Comparison of ENCODE assay signal across 27 cellular contexts in genomic region chr6:107374264-107374663, GRCh38.
"Had no signal": no experiment of that assay in that cellular context is flagged by ENCODE, and none has a peak within 500 bp of the region (broad histone marks: within the 10 kb centered on the region; RNA-seq: fewer than 3 reads in every experiment).

No MANE protein-coding gene starts in this region.

- H3K36me3 ChIP-seq: colonic mucosa, esophagus muscularis mucosa, esophagus squamous epithelium, gastrocnemius medialis, gastroesophageal sphincter, heart left ventricle, heart right ventricle had no signal

- ATAC-seq: effector memory CD8-positive, alpha-beta T cell; esophagus mucosa; foreskin keratinocyte; gastrocnemius medialis; gastroesophageal sphincter; heart left ventricle; heart right ventricle had no signal

- H3K4me3 ChIP-seq: colonic mucosa, coronary artery, dorsolateral prefrontal cortex, esophagus muscularis mucosa, esophagus squamous epithelium, gastrocnemius medialis, gastroesophageal sphincter, heart left ventricle, heart right ventricle had no signal

- H3K27ac ChIP-seq: colonic mucosa, coronary artery, dorsolateral prefrontal cortex, epithelial cell of prostate, esophagus muscularis mucosa, esophagus squamous epithelium, foreskin keratinocyte, gastrocnemius medialis, gastroesophageal sphincter, heart left ventricle, heart right ventricle had no signal

- H3K27me3 ChIP-seq: colonic mucosa, dorsolateral prefrontal cortex, esophagus muscularis mucosa, esophagus squamous epithelium, foreskin keratinocyte, gastrocnemius medialis, gastroesophageal sphincter, heart left ventricle, heart right ventricle had no signal

- H3K4me1 ChIP-seq: colonic mucosa, esophagus muscularis mucosa, esophagus squamous epithelium, foreskin keratinocyte, gastrocnemius medialis, gastroesophageal sphincter, heart left ventricle, heart right ventricle had no signal

- H3K9me3 ChIP-seq: colonic mucosa, esophagus muscularis mucosa, gastrocnemius medialis, gastroesophageal sphincter had no signal

- DNase-seq: colonic mucosa; cortex of kidney; dermis blood vessel endothelial cell; dorsolateral prefrontal cortex; effector CD4-positive, alpha-beta T cell; effector CD8-positive, alpha-beta T cell; effector memory CD4-positive, alpha-beta T cell; effector memory CD8-positive, alpha-beta T cell; endodermal cell; erythroblast; esophagus squamous epithelium; foreskin fibroblast; foreskin keratinocyte; foreskin melanocyte; gastrocnemius medialis; glutamatergic neuron; head of caudate nucleus; heart left ventricle; heart right ventricle had no signal

- FAIRE-seq: colon, endometrium, endothelial cell of umbilical vein had no signal
